1 cellular context compared by ENCODE assay signal in the genomic region with DNA sequence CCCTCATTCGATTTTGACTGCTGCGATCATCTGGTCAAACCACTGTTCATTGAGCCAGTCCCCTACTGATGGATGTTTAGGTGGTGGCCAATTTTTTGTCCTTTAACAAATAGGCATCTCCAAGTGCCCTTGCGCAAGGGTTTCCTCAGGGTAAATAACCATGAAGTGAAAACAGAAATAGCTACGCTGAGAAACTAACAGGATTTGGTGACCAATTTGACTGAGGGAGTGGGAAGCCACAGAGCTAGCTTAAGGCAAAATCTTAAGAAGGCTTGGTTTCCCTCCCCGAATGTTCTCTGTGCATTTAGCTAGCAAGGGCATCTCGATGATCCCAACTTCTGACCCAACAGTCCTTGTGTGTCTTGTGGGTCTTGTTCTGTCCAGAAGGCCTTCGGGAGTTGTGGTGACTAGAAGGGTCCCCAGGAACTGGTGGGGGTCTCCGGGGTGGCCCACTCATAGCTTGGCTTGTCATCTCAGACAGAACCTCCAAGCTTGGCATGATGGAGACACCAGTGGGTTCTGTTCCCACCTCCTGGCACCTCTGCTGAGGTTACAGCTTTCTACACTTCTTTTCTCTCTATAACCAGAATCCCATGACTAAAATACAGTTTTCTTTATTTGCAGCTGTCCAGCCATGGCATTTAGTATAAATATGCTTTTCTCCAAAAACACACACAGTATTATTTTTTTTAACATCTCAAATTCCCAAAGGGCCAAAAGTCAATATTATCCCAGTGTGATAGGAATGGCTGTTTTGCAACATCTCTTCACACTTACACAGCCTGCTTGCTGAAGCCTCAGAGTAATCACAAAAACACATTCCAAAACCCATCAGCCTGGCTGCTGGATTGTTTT.
TF ChIP-seq lines count a peak whose summit lies in the region.

No MANE protein-coding gene starts in this region.

TF ChIP-seq in HepG2, 621 proteins besides CTCF, POLR2A, EP300 and RAD21 (continued from another document and continues in another):
- TF ChIP-seq, protein P1, sequence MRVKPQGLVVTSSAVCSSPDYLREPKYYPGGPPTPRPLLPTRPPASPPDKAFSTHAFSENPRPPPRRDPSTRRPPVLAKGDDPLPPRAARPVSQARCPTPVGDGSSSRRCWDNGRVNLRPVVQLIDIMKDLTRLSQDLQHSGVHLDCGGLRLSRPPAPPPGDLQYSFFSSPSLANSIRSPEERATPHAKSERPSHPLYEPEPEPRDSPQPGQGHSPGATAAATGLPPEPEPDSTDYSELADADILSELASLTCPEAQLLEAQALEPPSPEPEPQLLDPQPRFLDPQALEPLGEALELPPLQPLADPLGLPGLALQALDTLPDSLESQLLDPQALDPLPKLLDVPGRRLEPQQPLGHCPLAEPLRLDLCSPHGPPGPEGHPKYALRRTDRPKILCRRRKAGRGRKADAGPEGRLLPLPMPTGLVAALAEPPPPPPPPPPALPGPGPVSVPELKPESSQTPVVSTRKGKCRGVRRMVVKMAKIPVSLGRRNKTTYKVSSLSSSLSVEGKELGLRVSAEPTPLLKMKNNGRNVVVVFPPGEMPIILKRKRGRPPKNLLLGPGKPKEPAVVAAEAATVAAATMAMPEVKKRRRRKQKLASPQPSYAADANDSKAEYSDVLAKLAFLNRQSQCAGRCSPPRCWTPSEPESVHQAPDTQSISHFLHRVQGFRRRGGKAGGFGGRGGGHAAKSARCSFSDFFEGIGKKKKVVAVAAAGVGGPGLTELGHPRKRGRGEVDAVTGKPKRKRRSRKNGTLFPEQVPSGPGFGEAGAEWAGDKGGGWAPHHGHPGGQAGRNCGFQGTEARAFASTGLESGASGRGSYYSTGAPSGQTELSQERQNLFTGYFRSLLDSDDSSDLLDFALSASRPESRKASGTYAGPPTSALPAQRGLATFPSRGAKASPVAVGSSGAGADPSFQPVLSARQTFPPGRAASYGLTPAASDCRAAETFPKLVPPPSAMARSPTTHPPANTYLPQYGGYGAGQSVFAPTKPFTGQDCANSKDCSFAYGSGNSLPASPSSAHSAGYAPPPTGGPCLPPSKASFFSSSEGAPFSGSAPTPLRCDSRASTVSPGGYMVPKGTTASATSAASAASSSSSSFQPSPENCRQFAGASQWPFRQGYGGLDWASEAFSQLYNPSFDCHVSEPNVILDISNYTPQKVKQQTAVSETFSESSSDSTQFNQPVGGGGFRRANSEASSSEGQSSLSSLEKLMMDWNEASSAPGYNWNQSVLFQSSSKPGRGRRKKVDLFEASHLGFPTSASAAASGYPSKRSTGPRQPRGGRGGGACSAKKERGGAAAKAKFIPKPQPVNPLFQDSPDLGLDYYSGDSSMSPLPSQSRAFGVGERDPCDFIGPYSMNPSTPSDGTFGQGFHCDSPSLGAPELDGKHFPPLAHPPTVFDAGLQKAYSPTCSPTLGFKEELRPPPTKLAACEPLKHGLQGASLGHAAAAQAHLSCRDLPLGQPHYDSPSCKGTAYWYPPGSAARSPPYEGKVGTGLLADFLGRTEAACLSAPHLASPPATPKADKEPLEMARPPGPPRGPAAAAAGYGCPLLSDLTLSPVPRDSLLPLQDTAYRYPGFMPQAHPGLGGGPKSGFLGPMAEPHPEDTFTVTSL (CRISPR knock-in tag; IDR thresholded peaks at IDR 0.05; ENCODE audit: borderline replicate concordance), result peak; percentile 95; the same call in 1 of the 2 replicates
- TF ChIP-seq NFE2L1 (CRISPR knock-in tag; IDR thresholded peaks at IDR 0.05; ENCODE audit: borderline replicate concordance), result no peak
- no peak for TF ChIP-seq MED13 (CRISPR knock-in tag; IDR thresholded peaks at IDR 0.05)
- TF ChIP-seq IKZF4 (CRISPR knock-in tag; IDR thresholded peaks at IDR 0.05; ENCODE audit: borderline replicate concordance, low read depth, not compliant biosample characterization), result peak; percentile 22
- peak; percentile 56; the same call in 1 of the 2 replicates for TF ChIP-seq IRX3 (CRISPR knock-in tag; IDR thresholded peaks at IDR 0.05; ENCODE audit: borderline replicate concordance, low read depth)
- TF ChIP-seq, protein P2, sequence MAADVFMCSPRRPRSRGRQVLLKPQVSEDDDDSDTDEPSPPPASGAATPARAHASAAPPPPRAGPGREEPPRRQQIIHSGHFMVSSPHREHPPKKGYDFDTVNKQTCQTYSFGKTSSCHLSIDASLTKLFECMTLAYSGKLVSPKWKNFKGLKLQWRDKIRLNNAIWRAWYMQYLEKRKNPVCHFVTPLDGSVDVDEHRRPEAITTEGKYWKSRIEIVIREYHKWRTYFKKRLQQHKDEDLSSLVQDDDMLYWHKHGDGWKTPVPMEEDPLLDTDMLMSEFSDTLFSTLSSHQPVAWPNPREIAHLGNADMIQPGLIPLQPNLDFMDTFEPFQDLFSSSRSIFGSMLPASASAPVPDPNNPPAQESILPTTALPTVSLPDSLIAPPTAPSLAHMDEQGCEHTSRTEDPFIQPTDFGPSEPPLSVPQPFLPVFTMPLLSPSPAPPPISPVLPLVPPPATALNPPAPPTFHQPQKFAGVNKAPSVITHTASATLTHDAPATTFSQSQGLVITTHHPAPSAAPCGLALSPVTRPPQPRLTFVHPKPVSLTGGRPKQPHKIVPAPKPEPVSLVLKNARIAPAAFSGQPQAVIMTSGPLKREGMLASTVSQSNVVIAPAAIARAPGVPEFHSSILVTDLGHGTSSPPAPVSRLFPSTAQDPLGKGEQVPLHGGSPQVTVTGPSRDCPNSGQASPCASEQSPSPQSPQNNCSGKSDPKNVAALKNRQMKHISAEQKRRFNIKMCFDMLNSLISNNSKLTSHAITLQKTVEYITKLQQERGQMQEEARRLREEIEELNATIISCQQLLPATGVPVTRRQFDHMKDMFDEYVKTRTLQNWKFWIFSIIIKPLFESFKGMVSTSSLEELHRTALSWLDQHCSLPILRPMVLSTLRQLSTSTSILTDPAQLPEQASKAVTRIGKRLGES (CRISPR knock-in tag; IDR thresholded peaks at IDR 0.05; ENCODE audit: borderline replicate concordance), result no peak; the same call in 1 of the 2 replicates
- no peak for TF ChIP-seq ZNF138 (CRISPR knock-in tag; IDR thresholded peaks at IDR 0.05; ENCODE audit: low read depth)
- no peak for TF ChIP-seq SNAI1 (CRISPR knock-in tag; IDR thresholded peaks at IDR 0.05; ENCODE audit: borderline replicate concordance)
- TF ChIP-seq ATF7-NPFF (CRISPR knock-in tag; IDR thresholded peaks at IDR 0.05; ENCODE audit: low read depth), result no peak
- no peak for TF ChIP-seq SMAD9 (CRISPR knock-in tag; IDR thresholded peaks at IDR 0.05)
- no peak for TF ChIP-seq MLLT10 (CRISPR knock-in tag; IDR thresholded peaks at IDR 0.05)
- TF ChIP-seq, protein P3, sequence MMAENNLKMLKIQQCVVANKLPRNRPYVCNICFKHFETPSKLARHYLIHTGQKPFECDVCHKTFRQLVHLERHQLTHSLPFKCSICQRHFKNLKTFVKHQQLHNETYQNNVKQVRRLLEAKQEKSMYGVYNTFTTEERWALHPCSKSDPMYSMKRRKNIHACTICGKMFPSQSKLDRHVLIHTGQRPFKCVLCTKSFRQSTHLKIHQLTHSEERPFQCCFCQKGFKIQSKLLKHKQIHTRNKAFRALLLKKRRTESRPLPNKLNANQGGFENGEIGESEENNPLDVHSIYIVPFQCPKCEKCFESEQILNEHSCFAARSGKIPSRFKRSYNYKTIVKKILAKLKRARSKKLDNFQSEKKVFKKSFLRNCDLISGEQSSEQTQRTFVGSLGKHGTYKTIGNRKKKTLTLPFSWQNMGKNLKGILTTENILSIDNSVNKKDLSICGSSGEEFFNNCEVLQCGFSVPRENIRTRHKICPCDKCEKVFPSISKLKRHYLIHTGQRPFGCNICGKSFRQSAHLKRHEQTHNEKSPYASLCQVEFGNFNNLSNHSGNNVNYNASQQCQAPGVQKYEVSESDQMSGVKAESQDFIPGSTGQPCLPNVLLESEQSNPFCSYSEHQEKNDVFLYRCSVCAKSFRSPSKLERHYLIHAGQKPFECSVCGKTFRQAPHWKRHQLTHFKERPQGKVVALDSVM (CRISPR knock-in tag; IDR thresholded peaks at IDR 0.05), result 0 out of 2 replicates have a peak, but pooled peaks have one; percentile 40
- no peak for TF ChIP-seq ZMAT3 (CRISPR knock-in tag; conservative IDR thresholded peaks at IDR 0.05)
- TF ChIP-seq ZNF333 (CRISPR knock-in tag; IDR thresholded peaks at IDR 0.05; ENCODE audit: borderline replicate concordance), result no peak
- TF ChIP-seq KMT2A (CRISPR knock-in tag; IDR thresholded peaks at IDR 0.05), result peak; percentile 41; the same call in 1 of the 2 replicates
- peak; percentile 63; the same call in 1 of the 2 replicates for TF ChIP-seq CBFB (CRISPR knock-in tag; IDR thresholded peaks at IDR 0.05)
- peak; percentile 85; the same call in 1 of the 2 replicates for TF ChIP-seq ZNF292 (CRISPR knock-in tag; IDR thresholded peaks at IDR 0.05; ENCODE audit: borderline replicate concordance, low read depth)
- no peak for TF ChIP-seq RBM39 (IDR thresholded peaks at IDR 0.05; ENCODE audit: low read depth, low read length, poor library complexity, severe bottlenecking)
- TF ChIP-seq RBFOX2 (IDR thresholded peaks at IDR 0.05; ENCODE audit: low read depth, low read length), result no peak
- TF ChIP-seq NR2C2 (CRISPR knock-in tag; IDR thresholded peaks at IDR 0.05; ENCODE audit: borderline replicate concordance), result peak; percentile 22; the same call in 1 of the 2 replicates
- TF ChIP-seq DMAP1 (CRISPR knock-in tag; IDR thresholded peaks at IDR 0.05), result no peak
- no peak for TF ChIP-seq ZNF879 (CRISPR knock-in tag; IDR thresholded peaks at IDR 0.05)
- TF ChIP-seq KLF15 (CRISPR knock-in tag; IDR thresholded peaks at IDR 0.05; ENCODE audit: borderline replicate concordance), result no peak
- no peak for TF ChIP-seq ZNF572 (CRISPR knock-in tag; IDR thresholded peaks at IDR 0.05)
- TF ChIP-seq PHB2 (IDR thresholded peaks at IDR 0.05; ENCODE audit: partially characterized antibody), result no peak
- TF ChIP-seq TCF7L2 (IDR thresholded peaks at IDR 0.05; ENCODE audit: low read depth, low read length), result no peak
- no peak for TF ChIP-seq REL (CRISPR knock-in tag; conservative IDR thresholded peaks at IDR 0.05)
- TF ChIP-seq, protein P4, sequence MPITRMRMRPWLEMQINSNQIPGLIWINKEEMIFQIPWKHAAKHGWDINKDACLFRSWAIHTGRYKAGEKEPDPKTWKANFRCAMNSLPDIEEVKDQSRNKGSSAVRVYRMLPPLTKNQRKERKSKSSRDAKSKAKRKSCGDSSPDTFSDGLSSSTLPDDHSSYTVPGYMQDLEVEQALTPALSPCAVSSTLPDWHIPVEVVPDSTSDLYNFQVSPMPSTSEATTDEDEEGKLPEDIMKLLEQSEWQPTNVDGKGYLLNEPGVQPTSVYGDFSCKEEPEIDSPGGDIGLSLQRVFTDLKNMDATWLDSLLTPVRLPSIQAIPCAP (CRISPR knock-in tag; IDR thresholded peaks at IDR 0.05; ENCODE audit: low read depth), result no peak
- no peak for TF ChIP-seq CENPX (CRISPR knock-in tag; IDR thresholded peaks at IDR 0.05)
- no peak for TF ChIP-seq TEAD2 (CRISPR knock-in tag; IDR thresholded peaks at IDR 0.05)
- TF ChIP-seq ZNF792 (CRISPR knock-in tag; IDR thresholded peaks at IDR 0.05), result peak; percentile 84
- peak; percentile 33; the same call in 1 of the 2 replicates for TF ChIP-seq KLF6 (CRISPR knock-in tag; IDR thresholded peaks at IDR 0.05)
- TF ChIP-seq, protein P5, sequence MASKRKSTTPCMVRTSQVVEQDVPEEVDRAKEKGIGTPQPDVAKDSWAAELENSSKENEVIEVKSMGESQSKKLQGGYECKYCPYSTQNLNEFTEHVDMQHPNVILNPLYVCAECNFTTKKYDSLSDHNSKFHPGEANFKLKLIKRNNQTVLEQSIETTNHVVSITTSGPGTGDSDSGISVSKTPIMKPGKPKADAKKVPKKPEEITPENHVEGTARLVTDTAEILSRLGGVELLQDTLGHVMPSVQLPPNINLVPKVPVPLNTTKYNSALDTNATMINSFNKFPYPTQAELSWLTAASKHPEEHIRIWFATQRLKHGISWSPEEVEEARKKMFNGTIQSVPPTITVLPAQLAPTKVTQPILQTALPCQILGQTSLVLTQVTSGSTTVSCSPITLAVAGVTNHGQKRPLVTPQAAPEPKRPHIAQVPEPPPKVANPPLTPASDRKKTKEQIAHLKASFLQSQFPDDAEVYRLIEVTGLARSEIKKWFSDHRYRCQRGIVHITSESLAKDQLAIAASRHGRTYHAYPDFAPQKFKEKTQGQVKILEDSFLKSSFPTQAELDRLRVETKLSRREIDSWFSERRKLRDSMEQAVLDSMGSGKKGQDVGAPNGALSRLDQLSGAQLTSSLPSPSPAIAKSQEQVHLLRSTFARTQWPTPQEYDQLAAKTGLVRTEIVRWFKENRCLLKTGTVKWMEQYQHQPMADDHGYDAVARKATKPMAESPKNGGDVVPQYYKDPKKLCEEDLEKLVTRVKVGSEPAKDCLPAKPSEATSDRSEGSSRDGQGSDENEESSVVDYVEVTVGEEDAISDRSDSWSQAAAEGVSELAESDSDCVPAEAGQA (IDR thresholded peaks at IDR 0.05; ENCODE audit: low read depth), result peak; percentile 45; the same call in 1 of the 2 replicates
- TF ChIP-seq, protein P5 (CRISPR knock-in tag; IDR thresholded peaks at IDR 0.05; ENCODE audit: borderline replicate concordance), result no peak
- no peak for TF ChIP-seq SRSF1 (optimal IDR thresholded peaks at IDR 0.05; ENCODE audit: low read depth, low read length)
- no peak for TF ChIP-seq ZIK1 (CRISPR knock-in tag; IDR thresholded peaks at IDR 0.05; ENCODE audit: borderline replicate concordance, low read depth)
- TF ChIP-seq SMAD3 (CRISPR knock-in tag; IDR thresholded peaks at IDR 0.05), result peak; percentile 88; the same call in 1 of the 2 replicates
- TF ChIP-seq FLYWCH1 (CRISPR knock-in tag; IDR thresholded peaks at IDR 0.05), result no peak
- peak; percentile 80; the same call in 1 of the 2 replicates for TF ChIP-seq ZNF761 (CRISPR knock-in tag; conservative IDR thresholded peaks at IDR 0.05)
- TF ChIP-seq, protein P6, sequence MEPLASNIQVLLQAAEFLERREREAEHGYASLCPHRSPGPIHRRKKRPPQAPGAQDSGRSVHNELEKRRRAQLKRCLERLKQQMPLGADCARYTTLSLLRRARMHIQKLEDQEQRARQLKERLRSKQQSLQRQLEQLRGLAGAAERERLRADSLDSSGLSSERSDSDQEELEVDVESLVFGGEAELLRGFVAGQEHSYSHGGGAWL (CRISPR knock-in tag; IDR thresholded peaks at IDR 0.05), result no peak
- 0 out of 2 replicates have a peak, but pooled peaks have one; percentile 29 for TF ChIP-seq FOXK2 (IDR thresholded peaks at IDR 0.05)
- peak; percentile 78; the same call in 1 of the 2 replicates for TF ChIP-seq MIER3 (CRISPR knock-in tag; IDR thresholded peaks at IDR 0.05; ENCODE audit: borderline replicate concordance)
- no peak for TF ChIP-seq ZFAT (CRISPR knock-in tag; conservative IDR thresholded peaks at IDR 0.05)
- TF ChIP-seq ZNF562 (CRISPR knock-in tag; IDR thresholded peaks at IDR 0.05; ENCODE audit: borderline replicate concordance), result no peak
- TF ChIP-seq GATAD2A (CRISPR knock-in tag; IDR thresholded peaks at IDR 0.05), result peak; percentile 97
